Comparison of ENCODE assay signal across 19 cellular contexts in the genomic region with DNA sequence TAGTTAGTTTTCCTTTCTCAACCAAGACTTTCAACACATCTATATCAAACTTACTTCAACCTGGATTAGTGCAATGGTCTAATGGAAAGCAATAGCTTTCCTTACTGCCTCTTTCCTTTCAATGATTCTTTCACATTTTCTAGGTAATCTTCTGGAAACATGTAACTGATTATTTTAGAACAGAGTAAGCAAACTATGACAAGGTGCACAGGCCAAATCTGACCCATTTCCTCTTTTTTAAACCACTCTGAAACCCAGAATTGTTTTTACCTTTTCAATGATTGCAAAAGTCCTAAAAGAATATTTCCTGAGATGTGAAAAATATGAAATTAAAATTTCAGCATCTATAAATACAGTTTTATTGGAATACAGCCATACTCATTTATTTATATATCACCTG.
A peak's percentile ranks its signal among the peaks of the same experiment; 100 is the strongest.
DNase-seq lines count a peak whose midpoint lies in the region; ATAC-seq and TF ChIP-seq lines count a peak whose summit lies in the region.
"Had no signal": no experiment of that assay in that cellular context is flagged by ENCODE, and none has a peak within 500 bp of the region (broad histone marks: within the 10 kb centered on the region; RNA-seq: fewer than 3 reads in every experiment).

No MANE protein-coding gene starts in this region.

- TF ChIP-seq CTCF in foreskin keratinocyte (conservative IDR thresholded peaks at IDR 0.05), result no peak

- ATAC-seq in GM18868 (IDR thresholded peaks at IDR 0.05; ENCODE audit: unreplicated experiment) (peak; percentile 54), GM21529 (IDR thresholded peaks at IDR 0.05; ENCODE audit: unreplicated experiment) (peak; percentile 66), HG02973 (IDR thresholded peaks at IDR 0.05; ENCODE audit: unreplicated experiment) (peak; percentile 64), HG03565 (IDR thresholded peaks at IDR 0.05; ENCODE audit: unreplicated experiment) (peak; percentile 41), foreskin keratinocyte (no peak)
- ATAC-seq: upper lobe of right lung had no signal

- H3K4me1 ChIP-seq in foreskin keratinocyte, result no peaks in the 10 kb centered on the region
- H3K4me1 ChIP-seq: esophagus muscularis mucosa, upper lobe of right lung had no signal

- H3K27me3 ChIP-seq in foreskin keratinocyte, result peaks cover 4% of the 10 kb centered on the region
- H3K27me3 ChIP-seq: esophagus muscularis mucosa, MG63, upper lobe of right lung had no signal

- no peak for DNase-seq in foreskin keratinocyte
- DNase-seq in NCI-H146 treated with DMSO at 0.1 percent for 48 hours (lab: John Stamatoyannopoulos, UW; ENCODE audit: unreplicated experiment), result no peak
- DNase-seq in hypothalamus (lab: John Stamatoyannopoulos, UW), result no peak
- DNase-seq: activated naive CD4-positive, alpha-beta T cell treated with Interleukin-2 at 50 U/mL for 16 hours; aorta; effector CD4-positive, alpha-beta T cell; EL; GM23248; IMR-90; MG63; NCI-H1694 treated with DMSO at 0.1 percent for 48 hours; stimulated activated CD4-positive, alpha-beta T cell treated with anti-CD3 and anti-CD28 coated beads, Interleukin-2, amount 100 ng/mL, for 48 hours; SW 1271; upper lobe of right lung had no signal

- H3K27ac ChIP-seq in foreskin keratinocyte, result no peak overlapping the region
- H3K27ac ChIP-seq: esophagus muscularis mucosa, GM23248, upper lobe of right lung had no signal
